Comparison of ENCODE assay signal across 9 cellular contexts in the genomic region with DNA sequence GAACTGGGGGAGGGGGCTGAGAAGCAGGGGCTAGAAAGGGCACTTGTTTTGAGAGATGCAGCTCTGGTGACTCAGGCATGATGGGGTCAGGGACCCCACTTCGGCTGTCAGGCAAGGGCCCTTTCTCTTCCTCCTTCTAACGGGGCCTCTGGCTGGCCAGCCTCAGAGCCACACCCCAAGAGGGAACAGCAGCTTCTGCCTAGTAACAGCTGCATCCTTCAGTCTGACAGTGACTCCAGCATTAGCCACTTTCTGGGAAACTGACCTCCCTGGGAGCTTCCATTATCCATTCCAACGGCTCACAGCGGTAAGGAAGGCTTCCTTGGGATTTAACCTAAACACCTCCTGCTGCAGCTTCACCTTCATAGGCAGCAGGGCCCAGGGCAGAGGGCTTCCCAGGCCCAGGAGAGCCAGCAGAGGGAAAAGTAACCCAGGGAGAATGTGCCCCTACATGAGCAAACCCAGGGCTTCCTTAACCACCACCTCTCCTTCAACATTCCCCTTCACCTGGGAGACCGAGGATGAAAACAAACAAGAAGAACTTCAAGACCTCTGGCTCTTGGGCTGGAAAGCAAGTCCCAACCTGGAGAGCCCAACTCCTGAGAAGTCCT. TPM values are rescaled to one million over a fixed set of nuclear protein-coding genes. Genes with fewer than 3 reads are reported as not detected.
DNase-seq lines count a peak whose midpoint lies in the region; ATAC-seq and TF ChIP-seq lines count a peak whose summit lies in the region.
"Had no signal": no experiment of that assay in that cellular context is flagged by ENCODE, and none has a peak within 500 bp of the region (broad histone marks: within the 10 kb centered on the region; RNA-seq: fewer than 3 reads in every experiment).

No MANE protein-coding gene starts in this region.

- H3K27ac Mint-ChIP-seq in neural progenitor cell: peak overlapping the region; percentile 65
- H3K27ac Mint-ChIP-seq in CD8-positive, alpha-beta memory T cell: peak overlapping the region in 3 of 8 donors; percentile 0 to 71 (median 41)

- H3K4me1 ChIP-seq in RWPE2 (ENCODE audit: insufficient read depth, poor library complexity, severe bottlenecking): peaks cover 17% of the 10 kb centered on the region
- peaks cover 44% of the 10 kb centered on the region for H3K4me1 ChIP-seq in neural progenitor cell
- peaks cover 31% of the 10 kb centered on the region for H3K4me1 ChIP-seq in CD8-positive, alpha-beta memory T cell (ENCODE audit: insufficient read depth, low read length)

- no peak overlapping the region for H2AFZ ChIP-seq in neural progenitor cell (replicated peaks)

- CTCF ChIA-PET in CD8-positive, alpha-beta memory T cell (lab: Charles Lee): interaction anchor here (1.0 kb wide), 1 partner anchor 14 kb away, joined by 3 read pairs; no protein-coding TSS in a partner anchor

- peaks cover 68% of the 10 kb centered on the region for H4K20me1 ChIP-seq in neural progenitor cell (ENCODE audit: low read depth)

- H3K79me2 ChIP-seq in neural progenitor cell (ENCODE audit: low read depth): peaks cover 33% of the 10 kb centered on the region

- H3K9me3 Mint-ChIP-seq in neural progenitor cell: no peaks in the 10 kb centered on the region
- no peaks in the 10 kb centered on the region for H3K9me3 Mint-ChIP-seq in CD8-positive, alpha-beta memory T cell

- peaks cover 35% of the 10 kb centered on the region for H3K4me1 Mint-ChIP-seq in neural progenitor cell
- H3K4me1 Mint-ChIP-seq in CD8-positive, alpha-beta memory T cell: peaks cover 41 to 58% (median 53%) of the 10 kb centered on the region in 3 donors

- H3K27me3 Mint-ChIP-seq in neural progenitor cell (ENCODE audit: insufficient read depth, low read depth): peaks cover 7% of the 10 kb centered on the region
- H3K27me3 Mint-ChIP-seq in CD8-positive, alpha-beta memory T cell: no peaks in the 10 kb centered on the region

- H3K4me3 ChIP-seq in RWPE2 (ENCODE audit: severe bottlenecking) (no peak overlapping the region), fibroblast of mammary gland (ENCODE audit: control insufficient read depth, low read depth, low read length) (peak overlapping the region; percentile 27), neural progenitor cell (no peak overlapping the region)
- no peak overlapping the region for H3K4me3 ChIP-seq in CD8-positive, alpha-beta memory T cell (ENCODE audit: low read length)

- peaks cover 10% of the 10 kb centered on the region for H3K36me3 Mint-ChIP-seq in neural progenitor cell
- H3K36me3 Mint-ChIP-seq in CD8-positive, alpha-beta memory T cell: peaks cover 0 to 8% (median 0%) of the 10 kb centered on the region in 3 donors

- H3K4me3 Mint-ChIP-seq in neural progenitor cell: peak overlapping the region; percentile 31
- peak overlapping the region in 1 of 7 donors; percentile 14 for H3K4me3 Mint-ChIP-seq in CD8-positive, alpha-beta memory T cell

- H3K4me2 ChIP-seq in neural progenitor cell: peak overlapping the region; percentile 43

- POLR2A ChIA-PET in CD8-positive, alpha-beta memory T cell (lab: Charles Lee): no interaction called here

- H3K27me3 ChIP-seq in RWPE2 (ENCODE audit: insufficient read depth, poor library complexity, severe bottlenecking): no peaks in the 10 kb centered on the region
- H3K27me3 ChIP-seq in neural progenitor cell: no peaks in the 10 kb centered on the region
- no peaks in the 10 kb centered on the region for H3K27me3 ChIP-seq in CD8-positive, alpha-beta memory T cell (ENCODE audit: insufficient read depth, low read length, poor library complexity, severe bottlenecking)

- no peak overlapping the region for H3K9ac ChIP-seq in neural progenitor cell

- no peaks in the 10 kb centered on the region for H3K9me3 ChIP-seq in RWPE2 (ENCODE audit: severe bottlenecking)
- H3K9me3 ChIP-seq in neural progenitor cell (ENCODE audit: low read depth): no peaks in the 10 kb centered on the region
- H3K9me3 ChIP-seq in CD8-positive, alpha-beta memory T cell (ENCODE audit: low read length): no peaks in the 10 kb centered on the region

- peaks cover 53% of the 10 kb centered on the region for H3F3A ChIP-seq in neural progenitor cell (ENCODE audit: low read depth)

- DNase-seq in CD1c-positive myeloid dendritic cell (ENCODE audit: extremely low spot score) (peak; percentile 87), RWPE2 (ENCODE audit: low spot score) (no peak), fibroblast of mammary gland (ENCODE audit: low read depth) (peak; percentile 86), neural progenitor cell (ENCODE audit: low spot score) (peak; percentile 37), KG1 (lab: John Stamatoyannopoulos, UW) (no peak), NCI-H510A treated with DMSO at 0.1 percent for 48 hours (lab: John Stamatoyannopoulos, UW) (no peak), cerebellar cortex (ENCODE audit: low spot score) (no peak)
- DNase-seq in CD8-positive, alpha-beta memory T cell: no peak

- ATAC-seq in RWPE2 (ENCODE audit: low read depth): no peak
- ATAC-seq: Panc1 had no signal

- H3K36me3 ChIP-seq in RWPE2 (ENCODE audit: low read depth) (no peaks in the 10 kb centered on the region; the same call in 1 of the 2 replicates), neural progenitor cell (no peaks in the 10 kb centered on the region)
- no peaks in the 10 kb centered on the region for H3K36me3 ChIP-seq in CD8-positive, alpha-beta memory T cell (ENCODE audit: insufficient read depth, low read length)

- H3K27ac ChIP-seq in RWPE2 (ENCODE audit: poor library complexity, severe bottlenecking): peak overlapping the region; percentile 15
- H3K27ac ChIP-seq in neural progenitor cell: no peak overlapping the region
- H3K27ac ChIP-seq in CD8-positive, alpha-beta memory T cell (ENCODE audit: low read depth, low read length): no peak overlapping the region

- no peak for TF ChIP-seq CTCF in RWPE2 (IDR thresholded peaks at IDR 0.05; ENCODE audit: poor library complexity, severe bottlenecking)
- TF ChIP-seq CTCF in fibroblast of mammary gland (conservative IDR thresholded peaks at IDR 0.05; ENCODE audit: control insufficient read depth, insufficient read depth, low read depth, low read length): no peak
- no peak for TF ChIP-seq CTCF in neural progenitor cell (IDR thresholded peaks at IDR 0.05)

RNA-seq across cellular contexts. Expression of gene NCKAP5L, which starts 2.7 kb away (rescaled TPM):
- total RNA-seq in neural progenitor cell (ENCODE audit: low replicate concordance): 5.6 and 19.0 TPM in 2 replicates
- 1 to 10 TPM; 4.8 to 5.5 TPM for total RNA-seq in CD8-positive, alpha-beta memory T cell
- 4.3 TPM for polyA plus RNA-seq in CD8-positive, alpha-beta memory T cell

RNA-seq across cellular contexts. Expression of gene BCDIN3D, which starts 17.4 kb away (rescaled TPM):
- 3.8 and 5.3 TPM in 2 replicates for total RNA-seq in neural progenitor cell (ENCODE audit: low replicate concordance)
- 1 to 10 TPM; 6.5 to 7.6 TPM for total RNA-seq in CD8-positive, alpha-beta memory T cell
- 6.4 TPM for polyA plus RNA-seq in CD8-positive, alpha-beta memory T cell

Comparison
In these comparisons a context has a peak if more than half of its experiments do, and no peak if none do; other contexts are left out.
1. DNase-seq: peak in CD1c-positive myeloid dendritic cell (single experiment), fibroblast of mammary gland (single experiment) and neural progenitor cell (single experiment); none in RWPE2 (single experiment), CD8-positive, alpha-beta memory T cell (0 of 5), KG1 (single experiment), NCI-H510A treated with DMSO at 0.1 percent for 48 hours (single experiment) and cerebellar cortex (single experiment).